Comparison of ENCODE assay signal across 10 cellular contexts in genomic region chr1:172397221-172397620, GRCh38. TPM values are rescaled to one million over a fixed set of nuclear protein-coding genes. Genes with fewer than 3 reads are reported as not detected.
DNase-seq lines count a peak whose midpoint lies in the region; ATAC-seq, FAIRE-seq and TF ChIP-seq lines count a peak whose summit lies in the region.
"Had no signal": no experiment of that assay in that cellular context is flagged by ENCODE, and none has a peak within 500 bp of the region (broad histone marks: within the 10 kb centered on the region; RNA-seq: fewer than 3 reads in every experiment).

No MANE protein-coding gene starts in this region.

- no peaks in the 10 kb centered on the region for H3K36me3 ChIP-seq in bronchial epithelial cell (ENCODE audit: control insufficient read depth, insufficient read depth, low read length)

- H3K27me3 ChIP-seq in bronchial epithelial cell (ENCODE audit: control insufficient read depth, insufficient read depth, low read length): no peaks in the 10 kb centered on the region

- H3K4me3 ChIP-seq in bronchial epithelial cell (ENCODE audit: low read depth, low read length): no peak overlapping the region

- no peak for FAIRE-seq in bronchial epithelial cell (lab: Jason Lieb, UNC)

- no peak for TF ChIP-seq CTCF in bronchial epithelial cell (IDR thresholded peaks at IDR 0.05; ENCODE audit: insufficient read depth, low read length, severe bottlenecking)
- no peak for TF ChIP-seq CTCF in GM20000 (IDR thresholded peaks at IDR 0.05; ENCODE audit: extremely low read depth, missing control alignments)

- peak; percentile 79 for DNase-seq in bronchial epithelial cell (ENCODE audit: low read depth)
- peak; percentile 78 for DNase-seq in renal cortical epithelial cell (ENCODE audit: low read depth)
- no peak for DNase-seq in GM20000 (ENCODE audit: low spot score)
- no peak for DNase-seq in retina
- no peak for DNase-seq in NOMO-1 treated with DMSO at 0.1 percent for 48 hours (lab: John Stamatoyannopoulos, UW; ENCODE audit: unreplicated experiment)
- DNase-seq: cortex of kidney, NCI-H1436 had no signal

- peak; percentile 39 for ATAC-seq in GM18858 (IDR thresholded peaks at IDR 0.05; ENCODE audit: unreplicated experiment)
- peak; percentile 46 for ATAC-seq in HG03432 (IDR thresholded peaks at IDR 0.05; ENCODE audit: unreplicated experiment)

RNA-seq across cellular contexts. Expression of gene C1orf105, which starts 23.3 kb away (rescaled TPM):
- total RNA-seq in bronchial epithelial cell (not detected in 2 replicates), renal cortical epithelial cell (not detected in 2 replicates)
- total RNA-seq: omental fat pad had no signal

RNA-seq across cellular contexts. Expression of gene PIGC, which starts 46.6 kb away (rescaled TPM):
- total RNA-seq in bronchial epithelial cell: 16.8 and 16.9 TPM in 2 replicates
- total RNA-seq in renal cortical epithelial cell: 23.6 and 31.7 TPM in 2 replicates

Comparison
In these comparisons a context has a peak if more than half of its experiments do, and no peak if none do; other contexts are left out.
1. DNase-seq: peak in bronchial epithelial cell (single experiment) and renal cortical epithelial cell (single experiment); none in GM20000 (single experiment), retina (single experiment) and NOMO-1 treated with DMSO at 0.1 percent for 48 hours (single experiment).